In genomic region chr10:101694674-101695403, GRCh38 we compare ENCODE assay signal across 8 cellular contexts. TPM values are rescaled to one million over a fixed set of nuclear protein-coding genes. Genes with fewer than 3 reads are reported as not detected.
DNase-seq lines count a peak whose midpoint lies in the region; ATAC-seq and TF ChIP-seq lines count a peak whose summit lies in the region.

FBXW4 (minus strand) TSS chr10:101695170; CDS start chr10:101695105, 65 bp downstream.

- 2% methylated on average over 30 of the region's 70 CpGs for WGBS in mammary epithelial cell (ENCODE audit: low coverage, missing lambda C conversion rate)

- peaks cover 4 to 10% (median 9%) of the 10 kb centered on the region in 3 donors for H3K27me3 Mint-ChIP-seq in immature natural killer cell (ENCODE audit: low read depth in 3 of 3)

- intact Hi-C loops in mammary epithelial cell (cut with micrococcal nuclease), result loop anchor here (2.0 kb wide), 1 partner anchor 86 kb away; no protein-coding TSS in a partner anchor

- H3K9me2 ChIP-seq in Karpas-422 (replicated peaks; ENCODE audit: insufficient read depth, low read length), result no peaks in the 10 kb centered on the region

- H3K36me3 ChIP-seq in Karpas-422 (ENCODE audit: insufficient read depth, low read length) (0 out of 2 replicates have a peak, but pooled peaks cover 3% of the 10 kb centered on the region), mammary epithelial cell (ENCODE audit: insufficient read depth, low read length) (no peaks in the 10 kb centered on the region)

- DNase-seq in GM03348 (ENCODE audit: low spot score) (peak; percentile 88), Karpas-422 (peak; percentile 82), mammary epithelial cell (peak; percentile 33), immature natural killer cell (peak; percentile 73 to 74 (median 73)), NCI-H187 (lab: John Stamatoyannopoulos, UW) (no peak)
- peak; percentile 52 to 60 for DNase-seq in stimulated activated CD4-positive, alpha-beta T cell treated with anti-CD3 and anti-CD28 coated beads, Interleukin-12 subunit alpha, Interleukin-12 subunit beta, amount 100 ng/mL, for 24 hours (ENCODE audit: low read depth in 2 of 2)

- peaks cover 0 to 4% (median 0%) of the 10 kb centered on the region in 3 donors for H3K36me3 Mint-ChIP-seq in immature natural killer cell

- no peaks in the 10 kb centered on the region for H3K9me3 Mint-ChIP-seq in immature natural killer cell

- peak within 1 kb of the TSS; percentile 75 for H3K4me2 ChIP-seq in Karpas-422 (ENCODE audit: low read depth, low read length, poor library complexity, severe bottlenecking)
- H3K4me2 ChIP-seq in mammary epithelial cell (ENCODE audit: insufficient read depth, low read depth, low read length), result peak within 1 kb of the TSS; percentile 82

- CTCF ChIA-PET in mammary epithelial cell (lab: Charles Lee; ENCODE audit: low non-redundant PET), result no interaction called here

- H3K9ac ChIP-seq in Karpas-422 (ENCODE audit: low read length) (peak within 1 kb of the TSS; percentile 98), mammary epithelial cell (ENCODE audit: insufficient read depth, low read length) (peak within 1 kb of the TSS; percentile 90)

- H3K4me3 Mint-ChIP-seq in immature natural killer cell, result peak within 1 kb of the TSS; percentile 93 to 97 (median 95)

- H3K27me3 ChIP-seq in Karpas-422 (ENCODE audit: low read length) (no peaks in the 10 kb centered on the region), mammary epithelial cell (ENCODE audit: insufficient read depth, low read length) (no peaks in the 10 kb centered on the region)

- dilution Hi-C loops in mammary epithelial cell (cut with HindIII; ENCODE audit: low sequenced_read_pairs), result no loop called here

- peaks cover 35% of the 10 kb centered on the region for H3K4me1 ChIP-seq in Karpas-422 (ENCODE audit: low read length)
- peaks cover 15% of the 10 kb centered on the region for H3K4me1 ChIP-seq in mammary epithelial cell (ENCODE audit: insufficient read depth, low read length)

- no TSS peak for BruUV-seq in mammary epithelial cell (replicated peaks; lab: Mats Ljungman, UMichigan)

- in situ Hi-C loops in mammary epithelial cell (cut with MboI; ENCODE audit: low sequenced_read_pairs in 2 of 2), result no loop called here

- peaks cover 35 to 53% of the 10 kb centered on the region in 2 donors for H3K4me1 Mint-ChIP-seq in immature natural killer cell

- peak within 1 kb of the TSS; percentile 97 to 99 (median 98) for H3K27ac Mint-ChIP-seq in immature natural killer cell

- ATAC-seq in GM21723 (IDR thresholded peaks at IDR 0.05; ENCODE audit: unreplicated experiment), result peak; percentile 63

- H4K20me1 ChIP-seq in Karpas-422 (ENCODE audit: insufficient read depth, low read depth, low read length) (no peaks in the 10 kb centered on the region), mammary epithelial cell (ENCODE audit: insufficient read depth, low read length) (no peaks in the 10 kb centered on the region)

- H3K4me3 ChIP-seq in Karpas-422 (ENCODE audit: low read length) (peak within 1 kb of the TSS; percentile 96), WI38 (ENCODE audit: low read depth, low read length) (peak within 1 kb of the TSS; percentile 74), mammary epithelial cell (replicated peaks in 1 of 3; ENCODE audit: insufficient read depth in 1 of 3, low read depth in 2 of 3, low read length in 3 of 3) (peak within 1 kb of the TSS; percentile 77 to 99 (median 96))

- H3K27ac ChIP-seq in Karpas-422 (ENCODE audit: low read length), result peak within 1 kb of the TSS; percentile 78
- H3K27ac ChIP-seq in mammary epithelial cell (ENCODE audit: insufficient read depth, low read depth, low read length), result peak within 1 kb of the TSS; percentile 92

- H3K9me3 ChIP-seq in Karpas-422 (ENCODE audit: low read length) (no peaks in the 10 kb centered on the region), mammary epithelial cell (replicated peaks; ENCODE audit: insufficient read depth, low read length) (no peaks in the 10 kb centered on the region)

- TF ChIP-seq CTCF in WI38 (IDR thresholded peaks at IDR 0.05; ENCODE audit: low read depth, low read length) (no peak), mammary epithelial cell (conservative IDR thresholded peaks at IDR 0.05 in 1 of 2, IDR thresholded peaks at IDR 0.05 in 1 of 2; ENCODE audit: extremely low read depth in 1 of 2, insufficient read depth in 1 of 2, low read depth in 1 of 2, low read length in 2 of 2) (no peak)

- H2AFZ ChIP-seq in Karpas-422 (ENCODE audit: low read length), result peak within 1 kb of the TSS; percentile 36; the same call in 1 of the 2 replicates
- peak within 1 kb of the TSS; percentile 99 for H2AFZ ChIP-seq in mammary epithelial cell (ENCODE audit: low read depth, low read length)

- H3K79me2 ChIP-seq in Karpas-422 (ENCODE audit: low read length), result peaks cover 42% of the 10 kb centered on the region
- peaks cover 74% of the 10 kb centered on the region for H3K79me2 ChIP-seq in mammary epithelial cell (ENCODE audit: insufficient read depth, low read length)

RNA-seq across cellular contexts. Expression of gene FBXW4, which starts in this region (rescaled TPM):
- 31.0 and 42.9 TPM in 2 replicates for total RNA-seq in Karpas-422 (2014; rRNA removed; shearing (Covaris generic); ENCODE audit: low replicate concordance)
- 10 to 100 TPM; 34.7 to 39.5 TPM for total RNA-seq in mammary epithelial cell
- polyA plus RNA-seq in mammary epithelial cell, result 22.0 TPM
- 99.3 TPM for polyA minus RNA-seq in mammary epithelial cell
- 1 to 10 TPM; 3.8 to 9.7 (median 6.1) TPM for polyA plus RNA-seq in immature natural killer cell

Comparison
In these comparisons a context has a peak if more than half of its experiments do, and no peak if none do; other contexts are left out.
1. DNase-seq: peak in GM03348 (single experiment), Karpas-422 (single experiment), mammary epithelial cell (single experiment), immature natural killer cell (3 of 3) and stimulated activated CD4-positive, alpha-beta T cell treated with anti-CD3 and anti-CD28 coated beads, Interleukin-12 subunit alpha, Interleukin-12 subunit beta, amount 100 ng/mL, for 24 hours (2 of 2); none in NCI-H187 (0 of 2).
2. Peak in every context shown above with its lines, with median percentiles within 50 percentile points of each other: H3K4me3 ChIP-seq.